In the genomic region with DNA sequence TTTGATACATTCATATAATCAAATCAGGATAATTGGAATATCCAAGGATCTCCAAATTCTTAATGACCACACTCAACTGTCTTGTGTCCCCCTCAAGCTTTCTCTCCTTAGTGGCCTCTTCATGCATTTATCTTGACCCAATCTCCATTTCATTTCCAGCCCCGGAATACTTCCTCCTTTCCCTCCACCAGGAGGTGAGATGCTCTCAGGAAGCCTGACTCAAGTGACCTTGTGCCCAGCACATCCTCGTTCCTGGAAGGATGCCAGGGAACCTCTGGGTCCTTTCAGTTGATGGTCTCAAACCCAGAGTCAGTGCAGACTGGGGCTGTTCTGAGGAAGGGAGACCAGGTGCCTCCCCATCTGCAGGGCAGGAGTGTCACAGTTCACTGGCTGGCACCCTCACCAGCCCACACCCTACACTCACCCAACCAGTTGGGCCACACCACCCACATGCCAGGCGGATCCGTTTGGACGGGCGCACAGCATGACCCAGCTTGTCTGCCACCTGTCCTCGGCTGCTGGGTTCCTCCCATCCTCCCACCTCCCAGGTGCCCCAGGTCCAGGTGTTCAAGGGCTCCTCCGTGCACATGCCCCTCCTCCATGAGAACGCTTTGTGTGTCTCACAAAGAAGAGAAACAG, we compare ENCODE assay signal across 9 cellular contexts. TPM values are rescaled to one million over a fixed set of nuclear protein-coding genes. Genes with fewer than 3 reads are reported as not detected.
DNase-seq lines count a peak whose midpoint lies in the region; ATAC-seq and TF ChIP-seq lines count a peak whose summit lies in the region.
"Had no signal": no experiment of that assay in that cellular context is flagged by ENCODE, and none has a peak within 500 bp of the region (broad histone marks: within the 10 kb centered on the region; RNA-seq: fewer than 3 reads in every experiment).

No MANE protein-coding gene starts in this region.

- intact Hi-C loops in esophagus squamous epithelium (cut with DNase I) = no loop called here

- H3K36me3 Mint-ChIP-seq in stimulated activated memory B cell treated with anti-CD40 and anti-IgM and Interleukin-4, amounts not matched to agents 10 μg/mL and 1 μg/mL and 100 μg/mL, for 72 hours = no peaks in the 10 kb centered on the region
- H3K36me3 Mint-ChIP-seq in activated T-cell treated with anti-CD3 and anti-CD28 coated beads, Interleukin-2, amount 50 U/mL, for 72 hours (ENCODE audit: insufficient read depth in 2 of 2) = no peaks in the 10 kb centered on the region

- no peak overlapping the region for H3K27ac Mint-ChIP-seq in stimulated activated memory B cell treated with anti-CD40 and anti-IgM and Interleukin-4, amounts not matched to agents 10 μg/mL and 1 μg/mL and 100 μg/mL, for 72 hours
- no peak overlapping the region for H3K27ac Mint-ChIP-seq in activated T-cell treated with anti-CD3 and anti-CD28 coated beads, Interleukin-2, amount 50 U/mL, for 72 hours

- H3K9me3 Mint-ChIP-seq in stimulated activated memory B cell treated with anti-CD40 and anti-IgM and Interleukin-4, amounts not matched to agents 10 μg/mL and 1 μg/mL and 100 μg/mL, for 72 hours = no peaks in the 10 kb centered on the region
- H3K9me3 Mint-ChIP-seq in activated T-cell treated with anti-CD3 and anti-CD28 coated beads, Interleukin-2, amount 50 U/mL, for 72 hours = no peaks in the 10 kb centered on the region

- TF ChIP-seq POLR2A in esophagus squamous epithelium (IDR thresholded peaks at IDR 0.05) = no peak

- ATAC-seq in stimulated activated memory B cell treated with anti-CD40 and anti-IgM and Interleukin-4, amounts not matched to agents 10 μg/mL and 1 μg/mL and 100 μg/mL, for 72 hours = peak; percentile 72
- ATAC-seq in activated T-cell treated with anti-CD3 and anti-CD28 coated beads, Interleukin-2, amount 50 U/mL, for 72 hours (replicated peaks in 1 of 2) = no peak

- no peak overlapping the region for H3K4me3 Mint-ChIP-seq in stimulated activated memory B cell treated with anti-CD40 and anti-IgM and Interleukin-4, amounts not matched to agents 10 μg/mL and 1 μg/mL and 100 μg/mL, for 72 hours
- H3K4me3 Mint-ChIP-seq in activated T-cell treated with anti-CD3 and anti-CD28 coated beads, Interleukin-2, amount 50 U/mL, for 72 hours = no peak overlapping the region

- peaks cover 24% of the 10 kb centered on the region for H3K4me1 Mint-ChIP-seq in stimulated activated memory B cell treated with anti-CD40 and anti-IgM and Interleukin-4, amounts not matched to agents 10 μg/mL and 1 μg/mL and 100 μg/mL, for 72 hours
- H3K4me1 Mint-ChIP-seq in activated T-cell treated with anti-CD3 and anti-CD28 coated beads, Interleukin-2, amount 50 U/mL, for 72 hours (ENCODE audit: low read depth) = no peaks in the 10 kb centered on the region

- no peaks in the 10 kb centered on the region for H3K9me3 ChIP-seq in esophagus squamous epithelium

- peaks cover 33% of the 10 kb centered on the region for H3K27me3 Mint-ChIP-seq in stimulated activated memory B cell treated with anti-CD40 and anti-IgM and Interleukin-4, amounts not matched to agents 10 μg/mL and 1 μg/mL and 100 μg/mL, for 72 hours
- H3K27me3 Mint-ChIP-seq in activated T-cell treated with anti-CD3 and anti-CD28 coated beads, Interleukin-2, amount 50 U/mL, for 72 hours (ENCODE audit: low read depth) = peaks cover 11% of the 10 kb centered on the region

- peak in 2 of 6 experiments; percentile 17 to 43 for TF ChIP-seq CTCF in esophagus squamous epithelium (IDR thresholded peaks at IDR 0.05)

- H3K27ac ChIP-seq in esophagus squamous epithelium = peak overlapping the region; percentile 43 to 80 (median 66)

- no peak overlapping the region for H3K4me3 ChIP-seq in esophagus squamous epithelium

- H3K27me3 ChIP-seq in esophagus squamous epithelium = peaks cover 0 to 3% (median 0%) of the 10 kb centered on the region in 4 donors

- WGBS in esophagus squamous epithelium, 2 donors = 20 to 37% methylated on average over 8 to 9 of the region's 9 CpGs

- DNase-seq in HT-29 (ENCODE audit: low spot score) = peak; percentile 86
- peak; percentile 88 to 92 for DNase-seq in NCI-H526 (lab: John Stamatoyannopoulos, UW)
- DNase-seq in esophagus squamous epithelium (lab: John Stamatoyannopoulos, UW) = no peak
- no peak for DNase-seq in NCI-H2081 treated with DMSO at 0.1 percent for 48 hours (lab: John Stamatoyannopoulos, UW)
- no peak for DNase-seq in AG08395 (ENCODE audit: low spot score)
- no peak for DNase-seq in activated T-cell treated with anti-CD3 and anti-CD28 coated beads, Interleukin-2, amount 50 U/mL, for 72 hours
- DNase-seq: activated CD4-positive, alpha-beta T cell treated with anti-CD3 and anti-CD28 coated beads for 48 hours; Kasumi-1 had no signal

- H3K4me1 ChIP-seq in esophagus squamous epithelium = peaks cover 22 to 80% (median 39%) of the 10 kb centered on the region in 3 donors

- H3K36me3 ChIP-seq in esophagus squamous epithelium = no peaks in the 10 kb centered on the region

RNA-seq across cellular contexts. Expression of a gene that starts 14.0 kb away (rescaled TPM):
- total RNA-seq in HT-29 (2014; rRNA removed; shearing (Covaris generic)) = 38.0 and 41.7 TPM in 2 replicates
- total RNA-seq in esophagus squamous epithelium = 100 to 1,000 TPM; 108 to 121 (median 109) TPM
- under 1 TPM in 1 of 2 donors, not detected in 1; 0.07 TPM for total RNA-seq in activated T-cell treated with anti-CD3 and anti-CD28 coated beads, Interleukin-2, amount 50 U/mL, for 72 hours

Comparison
In these comparisons a context has a peak if more than half of its experiments do, and no peak if none do; other contexts are left out.
1. DNase-seq: peak in HT-29 (single experiment) and NCI-H526 (2 of 2); none in esophagus squamous epithelium (single experiment), NCI-H2081 treated with DMSO at 0.1 percent for 48 hours (single experiment), AG08395 (single experiment) and activated T-cell treated with anti-CD3 and anti-CD28 coated beads, Interleukin-2, amount 50 U/mL, for 72 hours (0 of 2).
2. RNA of a gene that starts 14.0 kb away (total RNA-seq): 108 to 121 TPM in esophagus squamous epithelium and 38.0 to 41.7 TPM in HT-29; 0.07 TPM in activated T-cell treated with anti-CD3 and anti-CD28 coated beads, Interleukin-2, amount 50 U/mL, for 72 hours; every median in the first group is over 10 times any median in the second.